16 cellular contexts compared by ENCODE assay signal in genomic region chr14:25516838-25517237, GRCh38.
A peak's percentile ranks its signal among the peaks of the same experiment; 100 is the strongest.
DNase-seq lines count a peak whose midpoint lies in the region; ATAC-seq lines count a peak whose summit lies in the region.
"Had no signal": no experiment of that assay in that cellular context is flagged by ENCODE, and none has a peak within 500 bp of the region (broad histone marks: within the 10 kb centered on the region; RNA-seq: fewer than 3 reads in every experiment).

No MANE protein-coding gene starts in this region.

- no peak overlapping the region for H4K8ac ChIP-seq in mesenchymal stem cell (ENCODE audit: low read length)

- H2AFZ ChIP-seq in mesenchymal stem cell (ENCODE audit: low read depth, low read length), result no peak overlapping the region
- H2AFZ ChIP-seq: GM23248 had no signal

- H3K14ac ChIP-seq in mesenchymal stem cell (ENCODE audit: low read length in 2 of 2), result no peak overlapping the region

- H3K4me1 ChIP-seq in mesenchymal stem cell (ENCODE audit: control insufficient read depth, insufficient read depth, low read depth, low read length), result no peaks in the 10 kb centered on the region
- H3K4me1 ChIP-seq: heart left ventricle, psoas muscle had no signal

- H3K36me3 ChIP-seq in mesenchymal stem cell (ENCODE audit: control insufficient read depth in 1 of 2, insufficient read depth in 2 of 2, low read depth in 1 of 2, low read length in 2 of 2), result no peaks in the 10 kb centered on the region
- H3K36me3 ChIP-seq: heart left ventricle had no signal

- no peak overlapping the region for H3K4me3 ChIP-seq in mesenchymal stem cell (ENCODE audit: insufficient read depth in 1 of 2, low read depth in 1 of 2, low read length in 2 of 2)
- H3K4me3 ChIP-seq: GM23248, heart left ventricle, psoas muscle had no signal

- H3K9ac ChIP-seq in mesenchymal stem cell (ENCODE audit: low read length), result no peak overlapping the region
- H3K9ac ChIP-seq: GM23248 had no signal

- H3K27me3 ChIP-seq in mesenchymal stem cell (ENCODE audit: control insufficient read depth in 1 of 2, insufficient read depth in 1 of 2, low read length in 2 of 2), result no peaks in the 10 kb centered on the region
- H3K27me3 ChIP-seq: heart left ventricle had no signal

- no peak overlapping the region for H2BK12ac ChIP-seq in mesenchymal stem cell (ENCODE audit: low read length in 2 of 2)

- ATAC-seq in HG03565 (IDR thresholded peaks at IDR 0.05; ENCODE audit: unreplicated experiment), result no peak
- ATAC-seq: heart left ventricle, psoas muscle had no signal

- no peak overlapping the region for H4K91ac ChIP-seq in mesenchymal stem cell (ENCODE audit: low read length)

- H2AK5ac ChIP-seq in mesenchymal stem cell (ENCODE audit: low read length, severe bottlenecking), result no peak overlapping the region

- peaks cover 5% of the 10 kb centered on the region for H3K9me3 ChIP-seq in mesenchymal stem cell (ENCODE audit: control insufficient read depth, low read length)
- H3K9me3 ChIP-seq: psoas muscle had no signal

- H3K23ac ChIP-seq in mesenchymal stem cell (ENCODE audit: low read length in 2 of 2), result no peak overlapping the region

- no peak overlapping the region for H2BK15ac ChIP-seq in mesenchymal stem cell (ENCODE audit: low read depth, poor library complexity, severe bottlenecking)

- DNase-seq in DMS53 (lab: John Stamatoyannopoulos, UW), result peak; percentile 47
- DNase-seq in HT1080 (ENCODE audit: low read depth), result peak; percentile 2
- peak; percentile 81 to 89 for DNase-seq in NCI-H524 (lab: John Stamatoyannopoulos, UW)
- peak; percentile 20 for DNase-seq in iPS DF 19.7 (ENCODE audit: low read depth, low spot score)
- no peak for DNase-seq in mesenchymal stem cell
- DNase-seq in NCI-H2171 (lab: John Stamatoyannopoulos, UW), result no peak
- DNase-seq: activated CD4-positive, CD25-positive, alpha-beta regulatory T cell; central memory CD4-positive, alpha-beta T cell; effector CD8-positive, alpha-beta T cell; GM23248; heart left ventricle; KG1; NK-92 treated with Interleukin-12 subunit alpha and Interleukin-12 subunit beta, amount 100 ng/mL, for 24 hours; psoas muscle had no signal

- H3K4me2 ChIP-seq in mesenchymal stem cell (ENCODE audit: low read length, poor library complexity, severe bottlenecking), result no peak overlapping the region

- H3K27ac ChIP-seq in mesenchymal stem cell (ENCODE audit: low read length, poor library complexity, severe bottlenecking), result no peak overlapping the region
- H3K27ac ChIP-seq: GM23248, heart left ventricle, HL-60, psoas muscle had no signal

- H3K18ac ChIP-seq in mesenchymal stem cell (ENCODE audit: low read depth in 1 of 2, low read length in 2 of 2), result no peak overlapping the region

- H3K79me1 ChIP-seq in mesenchymal stem cell (replicated peaks; ENCODE audit: low read length, poor library complexity, severe bottlenecking), result no peaks in the 10 kb centered on the region

- H3K4ac ChIP-seq in mesenchymal stem cell (ENCODE audit: low read depth in 1 of 2, low read length in 2 of 2), result no peak overlapping the region

- H2BK5ac ChIP-seq in mesenchymal stem cell (ENCODE audit: low read depth, low read length, poor library complexity, severe bottlenecking), result no peak overlapping the region

- no peak overlapping the region for H2BK120ac ChIP-seq in mesenchymal stem cell (ENCODE audit: low read depth, low read length)

Comparison
In these comparisons a context has a peak if more than half of its experiments do, and no peak if none do; other contexts are left out.
1. DNase-seq: peak in DMS53 (single experiment), HT1080 (single experiment), NCI-H524 (2 of 2) and iPS DF 19.7 (single experiment); none in mesenchymal stem cell (single experiment) and NCI-H2171 (single experiment).